2 cellular contexts compared by ENCODE assay signal in the genomic region with DNA sequence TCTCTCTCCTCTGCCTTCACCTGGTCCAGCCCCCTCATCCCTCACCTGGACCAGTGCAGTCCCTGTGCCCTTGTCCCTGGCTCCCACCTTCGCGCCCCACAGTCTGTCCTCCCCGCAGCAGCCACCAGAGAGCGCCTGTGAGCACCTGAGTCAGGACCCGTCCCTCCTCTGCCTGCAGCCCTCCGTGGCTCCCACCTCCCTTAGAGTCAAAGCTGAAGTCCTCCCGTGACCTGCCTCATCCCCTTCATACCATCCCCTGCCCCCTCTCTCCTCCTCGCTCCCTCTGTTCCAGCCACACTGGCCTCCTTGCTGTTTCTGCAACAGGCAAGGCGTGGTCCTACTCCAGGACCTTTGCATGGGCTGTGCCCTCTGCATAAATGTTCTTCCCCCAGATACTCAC.
TF ChIP-seq lines count a peak whose summit lies in the region.

No MANE protein-coding gene starts in this region.

TF ChIP-seq in HCT116, 20 proteins besides CTCF, POLR2A, EP300 and RAD21:
- TF ChIP-seq EZH2phosphoT487 (IDR thresholded peaks at IDR 0.05; ENCODE audit: borderline replicate concordance) = no peak
- TF ChIP-seq TCF7L2 (IDR thresholded peaks at IDR 0.05; ENCODE audit: borderline replicate concordance, extremely low read depth, insufficient read depth, insufficient read length) = no peak
- no peak for TF ChIP-seq JUND (IDR thresholded peaks at IDR 0.05)
- no peak for TF ChIP-seq FOSL1 (IDR thresholded peaks at IDR 0.05; ENCODE audit: low read depth)
- TF ChIP-seq, protein P1, sequence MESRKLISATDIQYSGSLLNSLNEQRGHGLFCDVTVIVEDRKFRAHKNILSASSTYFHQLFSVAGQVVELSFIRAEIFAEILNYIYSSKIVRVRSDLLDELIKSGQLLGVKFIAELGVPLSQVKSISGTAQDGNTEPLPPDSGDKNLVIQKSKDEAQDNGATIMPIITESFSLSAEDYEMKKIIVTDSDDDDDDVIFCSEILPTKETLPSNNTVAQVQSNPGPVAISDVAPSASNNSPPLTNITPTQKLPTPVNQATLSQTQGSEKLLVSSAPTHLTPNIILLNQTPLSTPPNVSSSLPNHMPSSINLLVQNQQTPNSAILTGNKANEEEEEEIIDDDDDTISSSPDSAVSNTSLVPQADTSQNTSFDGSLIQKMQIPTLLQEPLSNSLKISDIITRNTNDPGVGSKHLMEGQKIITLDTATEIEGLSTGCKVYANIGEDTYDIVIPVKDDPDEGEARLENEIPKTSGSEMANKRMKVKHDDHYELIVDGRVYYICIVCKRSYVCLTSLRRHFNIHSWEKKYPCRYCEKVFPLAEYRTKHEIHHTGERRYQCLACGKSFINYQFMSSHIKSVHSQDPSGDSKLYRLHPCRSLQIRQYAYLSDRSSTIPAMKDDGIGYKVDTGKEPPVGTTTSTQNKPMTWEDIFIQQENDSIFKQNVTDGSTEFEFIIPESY (IDR thresholded peaks at IDR 0.05; ENCODE audit: extremely low read depth, insufficient replicate concordance, low read length) = no peak
- TF ChIP-seq SIN3A (IDR thresholded peaks at IDR 0.05; ENCODE audit: low read depth) = no peak
- TF ChIP-seq, protein P2, sequence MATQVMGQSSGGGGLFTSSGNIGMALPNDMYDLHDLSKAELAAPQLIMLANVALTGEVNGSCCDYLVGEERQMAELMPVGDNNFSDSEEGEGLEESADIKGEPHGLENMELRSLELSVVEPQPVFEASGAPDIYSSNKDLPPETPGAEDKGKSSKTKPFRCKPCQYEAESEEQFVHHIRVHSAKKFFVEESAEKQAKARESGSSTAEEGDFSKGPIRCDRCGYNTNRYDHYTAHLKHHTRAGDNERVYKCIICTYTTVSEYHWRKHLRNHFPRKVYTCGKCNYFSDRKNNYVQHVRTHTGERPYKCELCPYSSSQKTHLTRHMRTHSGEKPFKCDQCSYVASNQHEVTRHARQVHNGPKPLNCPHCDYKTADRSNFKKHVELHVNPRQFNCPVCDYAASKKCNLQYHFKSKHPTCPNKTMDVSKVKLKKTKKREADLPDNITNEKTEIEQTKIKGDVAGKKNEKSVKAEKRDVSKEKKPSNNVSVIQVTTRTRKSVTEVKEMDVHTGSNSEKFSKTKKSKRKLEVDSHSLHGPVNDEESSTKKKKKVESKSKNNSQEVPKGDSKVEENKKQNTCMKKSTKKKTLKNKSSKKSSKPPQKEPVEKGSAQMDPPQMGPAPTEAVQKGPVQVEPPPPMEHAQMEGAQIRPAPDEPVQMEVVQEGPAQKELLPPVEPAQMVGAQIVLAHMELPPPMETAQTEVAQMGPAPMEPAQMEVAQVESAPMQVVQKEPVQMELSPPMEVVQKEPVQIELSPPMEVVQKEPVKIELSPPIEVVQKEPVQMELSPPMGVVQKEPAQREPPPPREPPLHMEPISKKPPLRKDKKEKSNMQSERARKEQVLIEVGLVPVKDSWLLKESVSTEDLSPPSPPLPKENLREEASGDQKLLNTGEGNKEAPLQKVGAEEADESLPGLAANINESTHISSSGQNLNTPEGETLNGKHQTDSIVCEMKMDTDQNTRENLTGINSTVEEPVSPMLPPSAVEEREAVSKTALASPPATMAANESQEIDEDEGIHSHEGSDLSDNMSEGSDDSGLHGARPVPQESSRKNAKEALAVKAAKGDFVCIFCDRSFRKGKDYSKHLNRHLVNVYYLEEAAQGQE (IDR thresholded peaks at IDR 0.05; ENCODE audit: low read depth) = no peak
- no peak for TF ChIP-seq ELF1 (IDR thresholded peaks at IDR 0.05; ENCODE audit: borderline replicate concordance, low read depth)

TF ChIP-seq in HepG2, 621 proteins besides CTCF, POLR2A, EP300 and RAD21:
- TF ChIP-seq ZMYM3 (CRISPR knock-in tag; IDR thresholded peaks at IDR 0.05) = peak; percentile 75
- no peak for TF ChIP-seq FOSL2 (CRISPR knock-in tag; IDR thresholded peaks at IDR 0.05)
- no peak for TF ChIP-seq SKI (IDR thresholded peaks at IDR 0.05; ENCODE audit: partially characterized antibody)
